2 cellular contexts compared by ENCODE assay signal in the genomic region with DNA sequence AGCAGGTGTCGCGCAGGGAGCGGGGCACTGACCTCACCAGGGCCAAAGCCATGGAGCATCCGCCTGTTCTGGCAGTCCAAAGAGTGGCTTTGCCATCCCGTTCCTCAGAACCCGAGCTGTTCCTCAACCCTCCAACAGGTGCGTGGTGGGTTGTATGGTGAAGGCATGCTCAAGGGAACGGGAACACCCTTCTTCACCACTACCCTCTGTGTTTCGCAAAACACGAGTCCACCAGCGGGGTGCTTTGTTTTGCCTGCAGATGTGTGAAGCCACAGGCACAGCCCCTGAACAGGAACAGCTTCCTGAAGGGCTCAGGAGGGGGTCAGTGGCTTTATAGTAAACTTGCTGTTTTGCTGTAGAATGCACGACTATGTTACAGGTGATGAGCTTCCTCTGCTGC.
TF ChIP-seq lines count a peak whose summit lies in the region.

No MANE protein-coding gene starts in this region.

TF ChIP-seq in H1, 55 proteins besides CTCF, POLR2A, EP300 and RAD21:
- TF ChIP-seq TCF12 (IDR thresholded peaks at IDR 0.05; ENCODE audit: low read depth, low read length) (no peak), SRF (IDR thresholded peaks at IDR 0.05; ENCODE audit: low read depth, low read length) (no peak), CREB1 (IDR thresholded peaks at IDR 0.05) (no peak), MAFK (IDR thresholded peaks at IDR 0.05; ENCODE audit: low read depth, low read length) (no peak), SIN3A (conservative IDR thresholded peaks at IDR 0.05 in 1 of 2, IDR thresholded peaks at IDR 0.05 in 1 of 2; ENCODE audit: low read depth in 1 of 2, low read length in 2 of 2) (no peak), JUND (IDR thresholded peaks at IDR 0.05; ENCODE audit: low read length) (no peak), POU5F1 (IDR thresholded peaks at IDR 0.05; ENCODE audit: low read depth, low read length) (no peak), CBX5 (IDR thresholded peaks at IDR 0.05; ENCODE audit: low read depth, low read length) (no peak), RFX5 (IDR thresholded peaks at IDR 0.05; ENCODE audit: borderline replicate concordance, low read depth, low read length) (no peak), NRF1 (IDR thresholded peaks at IDR 0.05; ENCODE audit: low read depth, low read length) (no peak), CBX8 (IDR thresholded peaks at IDR 0.05; ENCODE audit: borderline replicate concordance, low read depth, low read length) (no peak), SAP30 (IDR thresholded peaks at IDR 0.05; ENCODE audit: insufficient read depth, insufficient replicate concordance, low read length) (no peak), ASH2L (IDR thresholded peaks at IDR 0.05; ENCODE audit: low read length) (no peak), HDAC2 (IDR thresholded peaks at IDR 0.05; ENCODE audit: borderline replicate concordance in 1 of 2, low read depth in 2 of 2, low read length in 2 of 2) (no peak)

TF ChIP-seq in neural cell, 6 proteins besides CTCF, POLR2A, EP300 and RAD21:
- TF ChIP-seq POLR2AphosphoS5 (IDR thresholded peaks at IDR 0.05): no peak
- TF ChIP-seq SMC3 (conservative IDR thresholded peaks at IDR 0.05; ENCODE audit: poor library complexity): no peak
- no peak for TF ChIP-seq TAF1 (IDR thresholded peaks at IDR 0.05; ENCODE audit: low read depth)
- TF ChIP-seq, protein P1, sequence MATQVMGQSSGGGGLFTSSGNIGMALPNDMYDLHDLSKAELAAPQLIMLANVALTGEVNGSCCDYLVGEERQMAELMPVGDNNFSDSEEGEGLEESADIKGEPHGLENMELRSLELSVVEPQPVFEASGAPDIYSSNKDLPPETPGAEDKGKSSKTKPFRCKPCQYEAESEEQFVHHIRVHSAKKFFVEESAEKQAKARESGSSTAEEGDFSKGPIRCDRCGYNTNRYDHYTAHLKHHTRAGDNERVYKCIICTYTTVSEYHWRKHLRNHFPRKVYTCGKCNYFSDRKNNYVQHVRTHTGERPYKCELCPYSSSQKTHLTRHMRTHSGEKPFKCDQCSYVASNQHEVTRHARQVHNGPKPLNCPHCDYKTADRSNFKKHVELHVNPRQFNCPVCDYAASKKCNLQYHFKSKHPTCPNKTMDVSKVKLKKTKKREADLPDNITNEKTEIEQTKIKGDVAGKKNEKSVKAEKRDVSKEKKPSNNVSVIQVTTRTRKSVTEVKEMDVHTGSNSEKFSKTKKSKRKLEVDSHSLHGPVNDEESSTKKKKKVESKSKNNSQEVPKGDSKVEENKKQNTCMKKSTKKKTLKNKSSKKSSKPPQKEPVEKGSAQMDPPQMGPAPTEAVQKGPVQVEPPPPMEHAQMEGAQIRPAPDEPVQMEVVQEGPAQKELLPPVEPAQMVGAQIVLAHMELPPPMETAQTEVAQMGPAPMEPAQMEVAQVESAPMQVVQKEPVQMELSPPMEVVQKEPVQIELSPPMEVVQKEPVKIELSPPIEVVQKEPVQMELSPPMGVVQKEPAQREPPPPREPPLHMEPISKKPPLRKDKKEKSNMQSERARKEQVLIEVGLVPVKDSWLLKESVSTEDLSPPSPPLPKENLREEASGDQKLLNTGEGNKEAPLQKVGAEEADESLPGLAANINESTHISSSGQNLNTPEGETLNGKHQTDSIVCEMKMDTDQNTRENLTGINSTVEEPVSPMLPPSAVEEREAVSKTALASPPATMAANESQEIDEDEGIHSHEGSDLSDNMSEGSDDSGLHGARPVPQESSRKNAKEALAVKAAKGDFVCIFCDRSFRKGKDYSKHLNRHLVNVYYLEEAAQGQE (IDR thresholded peaks at IDR 0.05; ENCODE audit: borderline replicate concordance): no peak
- TF ChIP-seq EZH2 (IDR thresholded peaks at IDR 0.05; ENCODE audit: borderline replicate concordance, insufficient read depth, low read length, poor library complexity, severe bottlenecking): no peak
- TF ChIP-seq MXI1 (conservative IDR thresholded peaks at IDR 0.05; ENCODE audit: poor library complexity, severe bottlenecking): no peak
